ENCODE assay signal across 17 cellular contexts in the genomic region with DNA sequence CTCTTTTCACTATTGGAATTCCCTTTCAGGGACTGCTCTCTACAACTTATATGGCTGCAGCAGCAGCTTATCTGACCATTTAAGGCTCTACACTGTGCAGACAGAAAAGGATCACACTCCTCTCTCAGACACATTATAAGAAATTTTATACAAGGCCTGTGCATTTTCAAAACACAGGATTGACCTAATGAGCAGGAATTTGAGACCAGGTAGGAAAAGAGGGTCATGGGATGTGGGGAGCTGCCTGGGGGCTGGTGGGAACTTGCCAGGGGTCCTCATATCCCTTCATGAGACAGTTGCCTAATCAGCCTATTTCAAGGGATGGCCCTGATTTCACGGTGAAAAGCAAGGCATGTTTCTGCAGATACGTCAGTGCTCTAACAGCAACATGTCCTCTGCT.
"Had no signal": no experiment of that assay in that cellular context is flagged by ENCODE, and none has a peak within 500 bp of the region (broad histone marks: within the 10 kb centered on the region; RNA-seq: fewer than 3 reads in every experiment).

No MANE protein-coding gene starts in this region.

- H3K4me3 Mint-ChIP-seq: activated T-cell treated with anti-CD3 and anti-CD28 coated beads, Interleukin-2, amount 50 U/mL, for 4 hours; immature natural killer cell; natural killer cell treated with Interleukin-12 subunit alpha and Interleukin-12 subunit beta and Interleukin-15 and Interleukin-18, amount 100 ng/mL, for 72 hours; T-helper 2 cell treated with Interferon-gamma antibody and Interleukin-4, amounts not matched to agents 5 μg/mL and 100 μg/mL, for 36 hours had no signal

- H3K4me1 ChIP-seq: colonic mucosa had no signal

- H3K9me3 ChIP-seq: breast epithelium, colonic mucosa had no signal

- H3K9me3 Mint-ChIP-seq: activated naive CD4-positive, alpha-beta T cell treated with anti-CD3 and anti-CD28 coated beads, Interleukin-2, amount 50 U/mL, for 72 hours; activated T-cell treated with anti-CD3 and anti-CD28 coated beads, Interleukin-2, amount 50 U/mL, for 4 hours; natural killer cell treated with Interleukin-12 subunit alpha and Interleukin-12 subunit beta and Interleukin-15 and Interleukin-18, amount 100 ng/mL, for 72 hours; T-helper 2 cell treated with Interferon-gamma antibody and Interleukin-4, amounts not matched to agents 5 μg/mL and 100 μg/mL, for 36 hours had no signal

- H3K27ac ChIP-seq: breast epithelium, colonic mucosa had no signal

- H3K4me3 ChIP-seq: breast epithelium, colonic mucosa had no signal

- H3K36me3 ChIP-seq: breast epithelium, colonic mucosa had no signal

- H3K4me1 Mint-ChIP-seq: immature natural killer cell had no signal

- H3K27me3 ChIP-seq: breast epithelium, colonic mucosa had no signal

- H3K36me3 Mint-ChIP-seq: natural killer cell treated with Interleukin-12 subunit alpha and Interleukin-12 subunit beta and Interleukin-15 and Interleukin-18, amount 100 ng/mL, for 72 hours had no signal

- DNase-seq: activated CD4-positive, alpha-beta T cell treated with anti-CD3 and anti-CD28 coated beads for 1 hour; activated CD4-positive, alpha-beta T cell treated with anti-CD3 and anti-CD28 coated beads, Interleukin-2, amount 50 U/mL, for 48 hours; activated effector memory CD4-positive, alpha-beta T cell treated with anti-CD3 and anti-CD28 coated beads, Interleukin-2, amount 50 U/mL, for 16 hours; activated T-cell treated with anti-CD3 and anti-CD28 coated beads, Interleukin-2, amount 50 U/mL, for 4 hours; amygdala; colonic mucosa; effector CD8-positive, alpha-beta T cell; immature natural killer cell; mammary epithelial cell; stimulated activated CD4-positive, alpha-beta T cell treated with anti-CD3 and anti-CD28 coated beads, Interleukin-4, amount 100 ng/mL, for 1 hour; stimulated activated CD8-positive, alpha-beta memory T cell treated with anti-CD3 and anti-CD28 coated beads, Interleukin-4, amount 100 ng/mL, for 48 hours; stimulated activated naive CD8-positive, alpha-beta T cell treated with anti-CD3 and anti-CD28 coated beads, Interleukin-15, Interleukin-2, amounts not matched to agents 100 U/mL and 50 U/mL, for 24 hours; SW 1271 had no signal

- ATAC-seq: activated naive CD4-positive, alpha-beta T cell treated with anti-CD3 and anti-CD28 coated beads, Interleukin-2, amount 50 U/mL, for 72 hours; activated T-cell treated with anti-CD3 and anti-CD28 coated beads, Interleukin-2, amount 50 U/mL, for 4 hours; stimulated activated naive CD8-positive, alpha-beta T cell treated with anti-CD3 and anti-CD28 coated beads, Interleukin-15, Interleukin-2, amounts not matched to agents 100 U/mL and 50 U/mL, for 24 hours had no signal

- H3K27ac Mint-ChIP-seq: activated naive CD4-positive, alpha-beta T cell treated with anti-CD3 and anti-CD28 coated beads, Interleukin-2, amount 50 U/mL, for 72 hours; immature natural killer cell; natural killer cell treated with Interleukin-12 subunit alpha and Interleukin-12 subunit beta and Interleukin-15 and Interleukin-18, amount 100 ng/mL, for 72 hours; T-helper 2 cell treated with Interferon-gamma antibody and Interleukin-4, amounts not matched to agents 5 μg/mL and 100 μg/mL, for 36 hours had no signal
